ENCODE assay signal across 8 cellular contexts in genomic region chr5:113294341-113295110, GRCh38.
DNase-seq lines count a peak whose midpoint lies in the region; ATAC-seq and TF ChIP-seq lines count a peak whose summit lies in the region.

No MANE protein-coding gene starts in this region.

- H3K4me3 Mint-ChIP-seq in CD14-positive monocyte = peak overlapping the region; percentile 73 to 95
- H3K4me3 Mint-ChIP-seq in neural crest cell = peak overlapping the region; percentile 94
- peak overlapping the region; percentile 88 to 89 for H3K4me3 Mint-ChIP-seq in stimulated activated naive CD8-positive, alpha-beta T cell treated with anti-CD3 and anti-CD28 coated beads, Interleukin-15, amount 100 ng/mL, for 72 hours

- ATAC-seq in GM19395 (IDR thresholded peaks at IDR 0.05; ENCODE audit: unreplicated experiment) = peak; percentile 96
- peak; percentile 96 for ATAC-seq in HG03520 (IDR thresholded peaks at IDR 0.05; ENCODE audit: unreplicated experiment)
- peak; percentile 96 for ATAC-seq in stimulated activated naive CD8-positive, alpha-beta T cell treated with anti-CD3 and anti-CD28 coated beads, Interleukin-15, amount 100 ng/mL, for 72 hours

- no peak for DNase-seq in CD14-positive monocyte (ENCODE audit: low spot score)
- DNase-seq in RPMI8226 = peak; percentile 81
- DNase-seq in activated gamma-delta T cell (lab: John Stamatoyannopoulos, UW) = peak; percentile 32
- peak; percentile 83 to 96 for DNase-seq in foreskin fibroblast
- peak; percentile 73 for DNase-seq in neural crest cell (ENCODE audit: low read depth, low spot score)
- DNase-seq in stimulated activated naive CD8-positive, alpha-beta T cell treated with anti-CD3 and anti-CD28 coated beads, Interleukin-15, amount 100 ng/mL, for 72 hours = peak; percentile 73 to 83

- intact Hi-C loops in CD14-positive monocyte (cut with micrococcal nuclease) = no loop called here

- H3K4me1 Mint-ChIP-seq in CD14-positive monocyte (peaks cover 17% of the 10 kb centered on the region), neural crest cell (peaks cover 27% of the 10 kb centered on the region)
- H3K4me1 Mint-ChIP-seq in stimulated activated naive CD8-positive, alpha-beta T cell treated with anti-CD3 and anti-CD28 coated beads, Interleukin-15, amount 100 ng/mL, for 72 hours = peaks cover 21% of the 10 kb centered on the region

- no peak overlapping the region for H3K27ac Mint-ChIP-seq in CD14-positive monocyte
- H3K27ac Mint-ChIP-seq in neural crest cell (ENCODE audit: unreplicated experiment) = peak overlapping the region; percentile 86
- peak overlapping the region; percentile 84 to 89 for H3K27ac Mint-ChIP-seq in stimulated activated naive CD8-positive, alpha-beta T cell treated with anti-CD3 and anti-CD28 coated beads, Interleukin-15, amount 100 ng/mL, for 72 hours

- H3K27me3 Mint-ChIP-seq in CD14-positive monocyte (ENCODE audit: low read depth in 3 of 3) (peaks cover 49 to 76% (median 56%) of the 10 kb centered on the region in 3 donors), neural crest cell (ENCODE audit: low read depth) (peaks cover 41% of the 10 kb centered on the region)
- H3K27me3 Mint-ChIP-seq in stimulated activated naive CD8-positive, alpha-beta T cell treated with anti-CD3 and anti-CD28 coated beads, Interleukin-15, amount 100 ng/mL, for 72 hours = peaks cover 45% of the 10 kb centered on the region

- no peak for TF ChIP-seq CTCF in CD14-positive monocyte (IDR thresholded peaks at IDR 0.05)
- peak; percentile 14 for TF ChIP-seq CTCF in foreskin fibroblast (IDR thresholded peaks at IDR 0.05; ENCODE audit: low read depth, low read length)
- no peak for TF ChIP-seq CTCF in neural crest cell (conservative IDR thresholded peaks at IDR 0.05)

- peaks cover 0 to 2% of the 10 kb centered on the region in 2 donors for H3K36me3 Mint-ChIP-seq in CD14-positive monocyte
- peaks cover 3% of the 10 kb centered on the region for H3K36me3 Mint-ChIP-seq in neural crest cell (ENCODE audit: low read depth)

- peak overlapping the region; percentile 47 to 75 for H3K4me3 ChIP-seq in foreskin fibroblast (ENCODE audit: low read depth in 1 of 2, low read length in 2 of 2)

- H3K9me3 Mint-ChIP-seq in CD14-positive monocyte = peaks cover 0 to 12% (median 7%) of the 10 kb centered on the region in 7 donors
- H3K9me3 Mint-ChIP-seq in neural crest cell = no peaks in the 10 kb centered on the region
- H3K9me3 Mint-ChIP-seq in stimulated activated naive CD8-positive, alpha-beta T cell treated with anti-CD3 and anti-CD28 coated beads, Interleukin-15, amount 100 ng/mL, for 72 hours = no peaks in the 10 kb centered on the region

Comparison
In these comparisons a context has a peak if more than half of its experiments do, and no peak if none do; other contexts are left out.
1. H3K27ac Mint-ChIP-seq: peak in neural crest cell (single experiment) and stimulated activated naive CD8-positive, alpha-beta T cell treated with anti-CD3 and anti-CD28 coated beads, Interleukin-15, amount 100 ng/mL, for 72 hours (2 of 2); none in CD14-positive monocyte (0 of 7).
2. Peak in every context shown above with its lines, with median percentiles within 50 percentile points of each other: H3K4me3 Mint-ChIP-seq and ATAC-seq.